1 cellular context compared by ENCODE assay signal in genomic region chrX:154309041-154309775, GRCh38.
TF ChIP-seq lines count a peak whose summit lies in the region.

No MANE protein-coding gene starts in this region.

TF ChIP-seq in WTC11, 78 proteins besides CTCF, POLR2A, EP300 and RAD21 (continued from another document):
- TF ChIP-seq PRDM15 (CRISPR knock-in tag; IDR thresholded peaks at IDR 0.05): no peak
- TF ChIP-seq ZBTB21 (CRISPR knock-in tag; IDR thresholded peaks at IDR 0.05; ENCODE audit: borderline replicate concordance): no peak
- TF ChIP-seq, protein P1, sequence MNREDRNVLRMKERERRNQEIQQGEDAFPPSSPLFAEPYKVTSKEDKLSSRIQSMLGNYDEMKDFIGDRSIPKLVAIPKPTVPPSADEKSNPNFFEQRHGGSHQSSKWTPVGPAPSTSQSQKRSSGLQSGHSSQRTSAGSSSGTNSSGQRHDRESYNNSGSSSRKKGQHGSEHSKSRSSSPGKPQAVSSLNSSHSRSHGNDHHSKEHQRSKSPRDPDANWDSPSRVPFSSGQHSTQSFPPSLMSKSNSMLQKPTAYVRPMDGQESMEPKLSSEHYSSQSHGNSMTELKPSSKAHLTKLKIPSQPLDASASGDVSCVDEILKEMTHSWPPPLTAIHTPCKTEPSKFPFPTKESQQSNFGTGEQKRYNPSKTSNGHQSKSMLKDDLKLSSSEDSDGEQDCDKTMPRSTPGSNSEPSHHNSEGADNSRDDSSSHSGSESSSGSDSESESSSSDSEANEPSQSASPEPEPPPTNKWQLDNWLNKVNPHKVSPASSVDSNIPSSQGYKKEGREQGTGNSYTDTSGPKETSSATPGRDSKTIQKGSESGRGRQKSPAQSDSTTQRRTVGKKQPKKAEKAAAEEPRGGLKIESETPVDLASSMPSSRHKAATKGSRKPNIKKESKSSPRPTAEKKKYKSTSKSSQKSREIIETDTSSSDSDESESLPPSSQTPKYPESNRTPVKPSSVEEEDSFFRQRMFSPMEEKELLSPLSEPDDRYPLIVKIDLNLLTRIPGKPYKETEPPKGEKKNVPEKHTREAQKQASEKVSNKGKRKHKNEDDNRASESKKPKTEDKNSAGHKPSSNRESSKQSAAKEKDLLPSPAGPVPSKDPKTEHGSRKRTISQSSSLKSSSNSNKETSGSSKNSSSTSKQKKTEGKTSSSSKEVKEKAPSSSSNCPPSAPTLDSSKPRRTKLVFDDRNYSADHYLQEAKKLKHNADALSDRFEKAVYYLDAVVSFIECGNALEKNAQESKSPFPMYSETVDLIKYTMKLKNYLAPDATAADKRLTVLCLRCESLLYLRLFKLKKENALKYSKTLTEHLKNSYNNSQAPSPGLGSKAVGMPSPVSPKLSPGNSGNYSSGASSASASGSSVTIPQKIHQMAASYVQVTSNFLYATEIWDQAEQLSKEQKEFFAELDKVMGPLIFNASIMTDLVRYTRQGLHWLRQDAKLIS (CRISPR knock-in tag; IDR thresholded peaks at IDR 0.05; ENCODE audit: borderline replicate concordance): no peak
- TF ChIP-seq RORB (CRISPR knock-in tag; IDR thresholded peaks at IDR 0.05): no peak
- TF ChIP-seq PRRX2 (CRISPR knock-in tag; IDR thresholded peaks at IDR 0.05): no peak
- TF ChIP-seq CBFB (CRISPR knock-in tag; IDR thresholded peaks at IDR 0.05; ENCODE audit: low read depth): no peak
- no peak for TF ChIP-seq ELF4 (CRISPR knock-in tag; IDR thresholded peaks at IDR 0.05; ENCODE audit: low read depth)
- TF ChIP-seq NFATC4 (CRISPR knock-in tag; IDR thresholded peaks at IDR 0.05): no peak
